ENCODE assay signal across 13 cellular contexts in the genomic region with DNA sequence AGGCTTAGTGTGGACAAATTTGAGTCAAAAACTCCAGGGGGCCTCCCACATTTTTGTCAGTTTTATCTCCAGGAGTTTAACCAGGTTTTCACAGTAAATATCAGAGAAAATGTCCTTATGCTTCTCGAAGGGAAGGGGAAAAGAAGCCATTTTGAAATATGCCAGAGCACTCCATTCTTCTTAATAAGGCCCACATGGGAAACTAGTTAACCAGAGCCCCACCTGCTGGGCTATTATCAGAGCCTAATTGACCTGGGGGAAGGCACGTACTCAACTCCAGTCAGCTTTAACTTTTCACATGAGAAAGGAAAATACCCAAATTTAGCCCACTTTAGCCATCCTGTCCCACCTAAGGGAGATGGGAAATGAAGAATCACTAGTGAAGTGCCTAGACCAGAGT.
A peak's percentile ranks its signal among the peaks of the same experiment; 100 is the strongest.
DNase-seq lines count a peak whose midpoint lies in the region; ATAC-seq and TF ChIP-seq lines count a peak whose summit lies in the region.
"Had no signal": no experiment of that assay in that cellular context is flagged by ENCODE, and none has a peak within 500 bp of the region (broad histone marks: within the 10 kb centered on the region; RNA-seq: fewer than 3 reads in every experiment).

No MANE protein-coding gene starts in this region.

- WGBS in right lobe of liver (ENCODE audit: insufficient coverage, low coverage, low lambda C conversion rate, missing lambda C conversion rate) = 46% methylated on average over 2 of the region's 2 CpGs
- 68 to 71% methylated on average over 2 of the region's 2 CpGs for WGBS in upper lobe of left lung, 2 donors

- H3K27ac ChIP-seq in VCaP (no peak overlapping the region), right lobe of liver (no peak overlapping the region), upper lobe of left lung (no peak overlapping the region)

- DNase-seq in Daoy (ENCODE audit: low read depth) (peak; percentile 23), right lobe of liver (no peak), NCI-H1694 (lab: John Stamatoyannopoulos, UW) (no peak), mucosa of descending colon (no peak), upper lobe of left lung (no peak)
- no peak for DNase-seq in activated naive CD4-positive, alpha-beta T cell treated with Interleukin-2 at 50 U/mL for 16 hours
- DNase-seq: activated CD4-positive, alpha-beta T cell treated with anti-CD3 and anti-CD28 coated beads for 1 hour; activated T-cell treated with anti-CD3 and anti-CD28 coated beads, Interleukin-2, amount 50 U/mL, for 48 hours; CD8-positive, alpha-beta T cell; NCI-H1048; T-cell had no signal

- TF ChIP-seq CTCF in VCaP (conservative IDR thresholded peaks at IDR 0.05) (peak; percentile 37; the same call in 1 of the 2 replicates), right lobe of liver (IDR thresholded peaks at IDR 0.05) (peak in 2 of 4 donors; percentile 10 to 43), mucosa of descending colon (IDR thresholded peaks at IDR 0.05) (no peak), upper lobe of left lung (IDR thresholded peaks at IDR 0.05) (no peak)

- H3K4me3 ChIP-seq in right lobe of liver (no peak overlapping the region), mucosa of descending colon (no peak overlapping the region), upper lobe of left lung (no peak overlapping the region)

- H3K4me1 ChIP-seq in right lobe of liver (no peaks in the 10 kb centered on the region), mucosa of descending colon (ENCODE audit: low read depth) (no peaks in the 10 kb centered on the region), upper lobe of left lung (no peaks in the 10 kb centered on the region)

- H3K36me3 ChIP-seq in right lobe of liver (no peaks in the 10 kb centered on the region), mucosa of descending colon (ENCODE audit: low read depth) (no peaks in the 10 kb centered on the region), upper lobe of left lung (no peaks in the 10 kb centered on the region)

- TF ChIP-seq EP300 in upper lobe of left lung (IDR thresholded peaks at IDR 0.05) = no peak

- no peaks in the 10 kb centered on the region for H3K27me3 ChIP-seq in right lobe of liver
- no peaks in the 10 kb centered on the region for H3K27me3 ChIP-seq in upper lobe of left lung

- no peaks in the 10 kb centered on the region for H3K9me3 ChIP-seq in right lobe of liver
- H3K9me3 ChIP-seq in mucosa of descending colon = no peaks in the 10 kb centered on the region
- no peaks in the 10 kb centered on the region for H3K9me3 ChIP-seq in upper lobe of left lung

- peak; percentile 48 for ATAC-seq in HG03432 (IDR thresholded peaks at IDR 0.05; ENCODE audit: unreplicated experiment)
- peak; percentile 38 to 82 (median 67) for ATAC-seq in right lobe of liver
- ATAC-seq in mucosa of descending colon = no peak
- ATAC-seq in upper lobe of left lung (ENCODE audit: low FRiP score in 2 of 2) = no peak
- ATAC-seq: CD8-positive, alpha-beta T cell; T-cell had no signal

- intact Hi-C loops in right lobe of liver (cut with DNase I) = no loop called here
- intact Hi-C loops in mucosa of descending colon (cut with DNase I, micrococcal nuclease) = no loop called here

- no peak for TF ChIP-seq POLR2A in right lobe of liver (IDR thresholded peaks at IDR 0.05)
- no peak for TF ChIP-seq POLR2A in upper lobe of left lung (IDR thresholded peaks at IDR 0.05)

Comparison
In these comparisons a context has a peak if more than half of its experiments do, and no peak if none do; other contexts are left out.
1. ATAC-seq: peak in HG03432 (single experiment) and right lobe of liver (4 of 4); none in mucosa of descending colon (single experiment) and upper lobe of left lung (0 of 2).